8 cellular contexts compared by ENCODE assay signal in the genomic region with DNA sequence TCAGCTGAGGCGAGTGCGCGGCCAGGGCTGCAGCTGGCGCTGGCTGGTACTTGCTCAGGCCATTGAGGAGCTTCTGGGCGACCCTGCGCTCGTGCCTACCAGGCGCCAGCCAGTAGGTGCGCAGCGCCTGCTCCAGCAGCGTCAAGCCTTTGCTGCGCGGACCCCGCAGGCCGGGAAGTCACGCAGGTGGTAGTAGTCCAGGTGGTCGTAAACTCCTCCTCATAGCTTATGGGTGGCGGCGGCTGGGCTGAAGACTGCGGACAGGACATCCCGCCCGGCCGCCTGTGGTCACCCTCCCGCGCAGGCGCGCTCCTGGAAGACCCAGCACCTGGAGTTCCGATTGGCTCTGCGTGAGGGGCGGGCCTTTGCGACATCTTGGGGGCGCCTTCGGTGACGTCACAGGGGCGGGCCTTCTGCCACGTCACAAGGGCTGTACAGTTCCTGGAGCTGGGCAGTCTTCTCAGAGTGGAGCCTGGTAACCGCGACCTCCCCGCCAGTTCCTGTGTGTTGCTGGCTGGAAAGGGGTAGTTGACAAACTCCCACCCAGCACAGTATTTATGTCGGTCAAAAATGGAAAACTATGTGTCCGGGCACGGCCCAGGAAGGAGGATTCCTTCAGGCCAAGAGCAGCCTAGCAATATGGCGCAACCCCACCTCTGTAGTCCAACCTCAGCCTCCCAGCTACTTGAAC.
DNase-seq lines count a peak whose midpoint lies in the region; ATAC-seq, FAIRE-seq and TF ChIP-seq lines count a peak whose summit lies in the region.
"Not testable (repeated sequence)": the region's sequence is repeated elsewhere in the genome, so short reads cannot be mapped to it uniquely, and the experiment has no call there.

No MANE protein-coding gene starts in this region.

- H3K9me3 Mint-ChIP-seq in nephron = not testable (repeated sequence)

- H3K4me1 Mint-ChIP-seq in nephron = not testable (repeated sequence)

- H3K27ac Mint-ChIP-seq in nephron = peak overlapping the region; percentile 58 to 93 (median 75)

- peak overlapping the region; percentile 87 to 92 (median 90) for H3K4me3 Mint-ChIP-seq in nephron

- H3K27me3 Mint-ChIP-seq in nephron (ENCODE audit: low read depth) = not testable (repeated sequence)

- H3K27ac ChIP-seq in RWPE1 = peak overlapping the region; percentile 65

- CTCF ChIA-PET in RWPE1 (lab: Yijun Ruan, JAX) = interaction anchor here (0.6 kb wide), 1 partner anchor 338 kb away, joined by 4 read pairs; no protein-coding TSS in a partner anchor

- POLR2A ChIA-PET in RWPE1 (lab: Yijun Ruan, JAX; ENCODE audit: low non-redundant PET) = interaction anchor here (0.6 kb wide), 2 partner anchors 33 to 106 kb away, joined by 4 read pairs; no protein-coding TSS in a partner anchor

- peak; percentile 98 for ATAC-seq in stimulated activated naive CD8-positive, alpha-beta T cell treated with anti-CD3 and anti-CD28 coated beads, Interleukin-15, Interleukin-2, amounts not matched to agents 100 U/mL and 50 U/mL, for 24 hours

- H3K36me3 Mint-ChIP-seq in nephron (ENCODE audit: low read depth) = not testable (repeated sequence)

- peak; percentile 96 for DNase-seq in G401 (ENCODE audit: low spot score)
- peak; percentile 57 for DNase-seq in H54 (ENCODE audit: insufficient read length, low spot score)
- peak; percentile 94 for DNase-seq in LoVo (ENCODE audit: low spot score)
- DNase-seq in RWPE1 (ENCODE audit: low spot score) = peak; percentile 59
- peak; percentile 88 for DNase-seq in activated T-helper 9 cell treated with anti-CD3 and anti-CD28 coated beads, Interleukin-2, amount 50 U/mL, for 16 hours (ENCODE audit: low read depth)
- peak; percentile 80 for DNase-seq in fibroblast of peridontal ligament (ENCODE audit: extremely low read depth)
- peak; percentile 94 for DNase-seq in stimulated activated naive CD8-positive, alpha-beta T cell treated with anti-CD3 and anti-CD28 coated beads, Interleukin-15, Interleukin-2, amounts not matched to agents 100 U/mL and 50 U/mL, for 24 hours

- in situ Hi-C loops in G401 (cut with HindIII; ENCODE audit: low sequenced_read_pairs) = not testable (repeated sequence)

- TF ChIP-seq POLR2A in H54 (IDR thresholded peaks at IDR 0.05; ENCODE audit: low read depth, low read length) = peak; percentile 56

- not testable (repeated sequence) for FAIRE-seq in H54 (lab: Jason Lieb, UNC)

- not testable (repeated sequence) for TF ChIP-seq CTCF in RWPE1 (conservative IDR thresholded peaks at IDR 0.05; ENCODE audit: low read depth); nephron (IDR thresholded peaks at IDR 0.05; ENCODE audit: unreplicated experiment in 3 of 3)

Comparison
In these comparisons a context has a peak if more than half of its experiments do, and no peak if none do; other contexts are left out.
1. Peak in every context shown above with its lines: DNase-seq, ATAC-seq and H3K27ac ChIP-seq.